Comparison of ENCODE assay signal across 11 cellular contexts in the genomic region with DNA sequence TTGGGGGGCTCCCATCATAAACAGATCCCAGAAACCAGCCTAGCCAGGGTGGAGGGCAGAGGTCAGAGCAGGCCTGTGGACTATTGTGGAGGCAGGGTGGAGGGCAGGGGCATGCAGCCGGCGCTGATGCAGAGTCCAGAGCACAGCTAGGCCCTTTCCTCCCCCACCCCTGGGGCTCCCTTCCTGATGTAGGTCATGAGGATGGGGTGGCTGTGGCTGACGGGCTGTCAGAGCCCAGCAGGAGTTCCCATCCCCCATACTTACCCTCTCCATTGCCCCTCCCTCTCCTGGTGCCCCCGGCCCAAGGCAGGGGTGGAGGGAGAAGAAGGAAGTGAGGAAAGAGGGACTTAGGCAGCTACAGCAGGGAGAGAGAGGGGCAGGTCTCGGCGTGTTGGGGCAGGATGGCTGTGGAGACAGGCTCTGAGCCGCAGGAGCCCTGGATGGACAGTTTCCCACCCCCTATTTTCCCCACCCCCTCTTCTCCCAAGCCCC. TPM values are rescaled to one million over a fixed set of nuclear protein-coding genes. Genes with fewer than 3 reads are reported as not detected.
DNase-seq lines count a peak whose midpoint lies in the region; ATAC-seq and TF ChIP-seq lines count a peak whose summit lies in the region.
"Had no signal": no experiment of that assay in that cellular context is flagged by ENCODE, and none has a peak within 500 bp of the region (broad histone marks: within the 10 kb centered on the region; RNA-seq: fewer than 3 reads in every experiment).

No MANE protein-coding gene starts in this region.

- H2AFZ ChIP-seq in OCI-LY3 (ENCODE audit: low read depth, low read length): no peak overlapping the region

- H3K36me3 ChIP-seq in OCI-LY3 (replicated peaks; ENCODE audit: low read depth, low read length) (no peaks in the 10 kb centered on the region), sigmoid colon (peaks cover 8 to 12% (median 9%) of the 10 kb centered on the region in 4 donors)

- H3K9ac ChIP-seq in OCI-LY3 (ENCODE audit: low read length): peak overlapping the region; percentile 57; the same call in 1 of the 2 replicates

- H3K27ac ChIP-seq in OCI-LY3 (ENCODE audit: low read length) (no peak overlapping the region), epithelial cell of prostate (peak overlapping the region; percentile 90), sigmoid colon (peak overlapping the region in 3 of 4 donors; percentile 99 to 100 (median 100))
- H3K27ac ChIP-seq: HL-60 had no signal

- no peaks in the 10 kb centered on the region for H3K79me2 ChIP-seq in OCI-LY3 (ENCODE audit: low read length)

- WGBS in sigmoid colon, 2 donors: 71 to 72% methylated on average over 7 of the region's 7 CpGs

- ATAC-seq in HG02885 (IDR thresholded peaks at IDR 0.05; ENCODE audit: poor library complexity, unreplicated experiment): no peak

- in situ Hi-C loops in GM13977 (cut with MboI; ENCODE audit: low pct_unique_long_range_greater_than_20kb, low sequenced_read_pairs, unreplicated experiment): no loop called here

- DNase-seq in NCI-H345 (lab: John Stamatoyannopoulos, UW) (peak; percentile 43), NCI-H345 treated with DMSO at 0.1 percent for 48 hours (lab: John Stamatoyannopoulos, UW; ENCODE audit: unreplicated experiment) (no peak), epithelial cell of prostate (ENCODE audit: low read depth, low spot score) (peak; percentile 56), sigmoid colon (no peak), GM13977 (ENCODE audit: low spot score) (no peak), NCI-H2196 (lab: John Stamatoyannopoulos, UW; ENCODE audit: unreplicated experiment) (no peak)
- DNase-seq: activated gamma-delta T cell treated with Interleukin-2 at 50 U/mL for 16 hours had no signal

- H3K4me2 ChIP-seq in OCI-LY3 (ENCODE audit: low read length): peak overlapping the region; percentile 65

- TF ChIP-seq CTCF in OCI-LY3 (IDR thresholded peaks at IDR 0.05; ENCODE audit: low read depth, low read length) (no peak), sigmoid colon (IDR thresholded peaks at IDR 0.05) (no peak), GM13977 (IDR thresholded peaks at IDR 0.05; ENCODE audit: extremely low read depth, insufficient read depth, missing control alignments) (no peak)

- intact Hi-C loops in sigmoid colon (cut with DNase I): no loop called here

- H3K9me3 ChIP-seq in OCI-LY3 (ENCODE audit: insufficient read depth, low read length): no peaks in the 10 kb centered on the region
- H3K9me3 ChIP-seq in sigmoid colon: no peaks in the 10 kb centered on the region

- H3K4me1 ChIP-seq in OCI-LY3 (ENCODE audit: low read length) (peaks cover 43% of the 10 kb centered on the region), sigmoid colon (peaks cover 0 to 34% (median 16%) of the 10 kb centered on the region in 4 donors)

- H3K4me3 ChIP-seq in OCI-LY3 (ENCODE audit: low read length) (peak overlapping the region; percentile 79), sigmoid colon (no peak overlapping the region)

- no peak for TF ChIP-seq POLR2A in sigmoid colon (IDR thresholded peaks at IDR 0.05)

- TF ChIP-seq EP300 in sigmoid colon (IDR thresholded peaks at IDR 0.05): no peak

- 0 out of 2 replicates have a peak, but pooled peaks cover 2% of the 10 kb centered on the region for H3K27me3 ChIP-seq in OCI-LY3 (ENCODE audit: low read depth, low read length)
- no peaks in the 10 kb centered on the region for H3K27me3 ChIP-seq in sigmoid colon

- H4K20me1 ChIP-seq in OCI-LY3 (ENCODE audit: insufficient read depth, low read length): no peaks in the 10 kb centered on the region

RNA-seq across cellular contexts. Expression of gene ZNF385A, which starts 5.7 kb away (rescaled TPM):
- total RNA-seq in sigmoid colon: 10 to 100 TPM in 2 of 4 donors, 1 to 10 TPM in 2; 5.6 to 18.6 (median 10.6) TPM
- 10 to 100 TPM in 1 of 3 donors, 1 to 10 TPM in 2; 4.4 to 19.2 (median 7.0) TPM for polyA plus RNA-seq in sigmoid colon

RNA-seq across cellular contexts. Expression of gene GPR84, which starts 25.9 kb away (rescaled TPM):
- total RNA-seq in sigmoid colon: under 1 TPM in 1 of 4 donors, not detected in 3; 0.54 TPM
- under 1 TPM; 0.60 to 0.92 (median 0.69) TPM for polyA plus RNA-seq in sigmoid colon
- total RNA-seq: renal cortical epithelial cell had no signal

RNA-seq across cellular contexts. Expression of gene ITGA5, which starts 28.8 kb away (rescaled TPM):
- total RNA-seq in sigmoid colon: 100 to 1,000 TPM; 200 to 765 (median 459) TPM
- 10 to 100 TPM in 1 of 3 donors, 1 to 10 TPM in 2; 7.4 to 92.7 (median 7.8) TPM for polyA plus RNA-seq in sigmoid colon

Comparison
In these comparisons a context has a peak if more than half of its experiments do, and no peak if none do; other contexts are left out.
1. DNase-seq: peak in NCI-H345 (single experiment) and epithelial cell of prostate (single experiment); none in NCI-H345 treated with DMSO at 0.1 percent for 48 hours (single experiment), sigmoid colon (single experiment), GM13977 (single experiment) and NCI-H2196 (single experiment).